Comparison of ENCODE assay signal across 20 cellular contexts in the genomic region with DNA sequence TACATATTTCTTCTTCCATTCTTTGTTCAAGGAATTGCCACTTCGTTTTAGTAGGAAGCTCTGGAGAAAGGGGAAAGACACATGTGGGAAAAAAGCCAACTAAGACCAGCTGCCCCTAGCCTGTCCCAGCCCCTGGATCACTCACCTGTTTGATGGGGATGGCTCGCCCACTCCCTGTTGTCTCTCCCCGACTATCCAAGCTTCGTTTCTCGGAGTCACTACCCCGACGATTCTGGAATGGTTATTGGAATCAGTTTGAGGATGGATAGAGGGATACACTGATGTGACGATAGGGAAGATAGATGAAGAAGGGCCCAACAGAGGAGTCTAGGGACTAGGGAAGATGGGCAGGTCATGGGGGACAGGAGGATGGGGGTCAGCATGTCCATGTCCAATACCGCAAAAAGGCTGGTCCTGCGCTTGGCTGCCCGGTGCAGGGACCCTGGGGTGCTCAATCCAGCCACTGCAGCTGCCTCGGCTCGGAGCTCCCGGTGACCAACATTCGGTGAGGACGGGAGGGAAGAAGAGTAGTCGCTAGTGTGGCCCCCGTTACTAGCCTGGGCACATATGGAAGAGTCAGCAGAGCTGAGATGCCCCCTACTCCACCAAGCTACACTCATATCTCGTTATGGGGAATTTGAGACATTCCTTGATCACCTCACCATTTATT. TPM values are rescaled to one million over a fixed set of nuclear protein-coding genes. Genes with fewer than 3 reads are reported as not detected.
DNase-seq lines count a peak whose midpoint lies in the region; ATAC-seq, FAIRE-seq and TF ChIP-seq lines count a peak whose summit lies in the region.
"Had no signal": no experiment of that assay in that cellular context is flagged by ENCODE, and none has a peak within 500 bp of the region (broad histone marks: within the 10 kb centered on the region; RNA-seq: fewer than 3 reads in every experiment).

No MANE protein-coding gene starts in this region.

- H3K27me3 ChIP-seq in neutrophil (no peaks in the 10 kb centered on the region), pancreas (peaks cover 0 to 6% (median 0%) of the 10 kb centered on the region in 4 donors)
- H3K27me3 ChIP-seq: BLaER1 treated with 17β-estradiol and CSF1 and Interleukin-3, amounts not matched to agents 10 nM and 100 nM had no signal

- H3K9me3 ChIP-seq in T-helper 17 cell (ENCODE audit: control insufficient read depth, low read length, poor library complexity, severe bottlenecking) = no peaks in the 10 kb centered on the region
- H3K9me3 ChIP-seq in neutrophil = no peaks in the 10 kb centered on the region
- H3K9me3 ChIP-seq in pancreas = no peaks in the 10 kb centered on the region

- TF ChIP-seq CTCF in neutrophil (IDR thresholded peaks at IDR 0.05) (no peak), pancreas (IDR thresholded peaks at IDR 0.05) (no peak), GM13976 (IDR thresholded peaks at IDR 0.05; ENCODE audit: borderline replicate concordance, control extremely low read depth, extremely low read depth, insufficient read depth, missing control alignments) (no peak)

- H3K4me1 ChIP-seq in neutrophil (ENCODE audit: control insufficient read depth in 1 of 2, insufficient read depth in 1 of 2, low read depth in 1 of 2, low read length in 1 of 2) (no peaks in the 10 kb centered on the region), pancreas (peaks cover 0 to 5% (median 0%) of the 10 kb centered on the region in 3 donors)

- H3K4me3 Mint-ChIP-seq in T-helper 17 cell = no peak overlapping the region
- H3K4me3 Mint-ChIP-seq in activated T-cell treated with anti-CD3 and anti-CD28 coated beads, Interleukin-2, amount 50 U/mL, for 4 hours = no peak overlapping the region

- in situ Hi-C loops in GM13976 (cut with MboI; ENCODE audit: low sequenced_read_pairs, unreplicated experiment) = no loop called here

- H3K27me3 Mint-ChIP-seq in T-helper 17 cell = no peaks in the 10 kb centered on the region
- H3K27me3 Mint-ChIP-seq in activated T-cell treated with anti-CD3 and anti-CD28 coated beads, Interleukin-2, amount 50 U/mL, for 4 hours (ENCODE audit: low read depth) = no peaks in the 10 kb centered on the region
- H3K27me3 Mint-ChIP-seq: CD4-positive, alpha-beta memory T cell had no signal

- intact Hi-C loops in pancreas (cut with DNase I) = no loop called here

- no peak for FAIRE-seq in pancreas (lab: Jason Lieb, UNC)
- FAIRE-seq: D721Med, G401.6, GM12892, H54, K562 had no signal

- peaks cover 20% of the 10 kb centered on the region for H3K4me1 Mint-ChIP-seq in T-helper 17 cell
- H3K4me1 Mint-ChIP-seq in activated T-cell treated with anti-CD3 and anti-CD28 coated beads, Interleukin-2, amount 50 U/mL, for 4 hours (ENCODE audit: low read depth) = peaks cover 8% of the 10 kb centered on the region

- ATAC-seq in activated naive CD4-positive, alpha-beta T cell treated with anti-CD3 and anti-CD28 coated beads, Interleukin-2, amount 50 U/mL, for 72 hours = no peak
- ATAC-seq in T-helper 17 cell = no peak
- no peak for ATAC-seq in activated T-cell treated with anti-CD3 and anti-CD28 coated beads, Interleukin-2, amount 50 U/mL, for 4 hours
- no peak for ATAC-seq in pancreas
- ATAC-seq: K562 had no signal

- H3K27ac ChIP-seq in neutrophil (peak overlapping the region; percentile 23), pancreas (no peak overlapping the region)
- H3K27ac ChIP-seq: 22Rv1; BLaER1 treated with 17β-estradiol and CSF1 and Interleukin-3, amounts not matched to agents 10 nM and 100 nM; GM23248 had no signal

- H3K36me3 Mint-ChIP-seq in activated naive CD4-positive, alpha-beta T cell treated with anti-CD3 and anti-CD28 coated beads, Interleukin-2, amount 50 U/mL, for 72 hours = peaks cover 10 to 18% of the 10 kb centered on the region in 2 donors
- peaks cover 17% of the 10 kb centered on the region for H3K36me3 Mint-ChIP-seq in T-helper 17 cell (ENCODE audit: low read depth)
- H3K36me3 Mint-ChIP-seq in activated T-cell treated with anti-CD3 and anti-CD28 coated beads, Interleukin-2, amount 50 U/mL, for 4 hours (ENCODE audit: insufficient read depth) = peaks cover 52% of the 10 kb centered on the region

- 70 to 75% methylated on average over 19 of the region's 19 CpGs for WGBS in pancreas, 2 donors

- H3K27ac Mint-ChIP-seq in activated naive CD4-positive, alpha-beta T cell treated with anti-CD3 and anti-CD28 coated beads, Interleukin-2, amount 50 U/mL, for 72 hours = peak overlapping the region; percentile 60 to 85
- H3K27ac Mint-ChIP-seq in T-helper 17 cell = peak overlapping the region; percentile 78

- no peak for DNase-seq in activated naive CD4-positive, alpha-beta T cell treated with anti-CD3 and anti-CD28 coated beads, Interleukin-2, amount 50 U/mL, for 72 hours (ENCODE audit: low spot score in 2 of 2)
- DNase-seq in activated naive CD4-positive, alpha-beta T cell treated with Interleukin-2 at 50 U/mL for 16 hours = no peak
- DNase-seq in T-helper 17 cell (no peak), pancreas (no peak), GM13976 (ENCODE audit: low spot score) (no peak)
- no peak for DNase-seq in activated T-cell treated with anti-CD3 and anti-CD28 coated beads, Interleukin-2, amount 50 U/mL, for 4 hours
- DNase-seq: CD4-positive, alpha-beta memory T cell; COR-L47; DMS153; DMS79 treated with DMSO at 0.1 percent for 48 hours; EL; GM23248 had no signal

- no peaks in the 10 kb centered on the region for H3K9me3 Mint-ChIP-seq in activated naive CD4-positive, alpha-beta T cell treated with anti-CD3 and anti-CD28 coated beads, Interleukin-2, amount 50 U/mL, for 72 hours
- no peaks in the 10 kb centered on the region for H3K9me3 Mint-ChIP-seq in activated T-cell treated with anti-CD3 and anti-CD28 coated beads, Interleukin-2, amount 50 U/mL, for 4 hours

- H3K36me3 ChIP-seq in neutrophil (peaks cover 99% of the 10 kb centered on the region), pancreas (no peaks in the 10 kb centered on the region)

- H3K4me3 ChIP-seq in neutrophil (ENCODE audit: low read depth in 1 of 2, low read length in 1 of 2) (no peak overlapping the region), pancreas (no peak overlapping the region)
- H3K4me3 ChIP-seq: BLaER1 treated with 17β-estradiol and CSF1 and Interleukin-3, amounts not matched to agents 10 nM and 100 nM; GM23248; K562 had no signal

RNA-seq across cellular contexts. Expression of gene AGAP2, which starts 7.0 kb away (rescaled TPM):
- 10 to 100 TPM; 28.9 to 38.4 TPM for total RNA-seq in activated naive CD4-positive, alpha-beta T cell treated with anti-CD3 and anti-CD28 coated beads, Interleukin-2, amount 50 U/mL, for 72 hours
- total RNA-seq in T-helper 17 cell = 10 to 100 TPM; 46.5 to 57.6 TPM
- 10 to 100 TPM; 24.4 to 28.1 (median 25.8) TPM for total RNA-seq in activated T-cell treated with anti-CD3 and anti-CD28 coated beads, Interleukin-2, amount 50 U/mL, for 4 hours
- total RNA-seq in pancreas = 1 to 10 TPM in 1 of 6 donors, under 1 TPM in 5; 0.24 to 1.2 (median 0.72) TPM
- 1 to 10 TPM in 1 of 2 donors, under 1 TPM in 1; 0.87 to 3.0 TPM for polyA plus RNA-seq in pancreas
- total RNA-seq: GM23248 had no signal
- polyA plus RNA-seq: GM23248 had no signal

RNA-seq across cellular contexts. Expression of gene TSPAN31, which starts 13.3 kb away (rescaled TPM):
- total RNA-seq in activated naive CD4-positive, alpha-beta T cell treated with anti-CD3 and anti-CD28 coated beads, Interleukin-2, amount 50 U/mL, for 72 hours = 10 to 100 TPM in 1 of 2 donors, 1 to 10 TPM in 1; 9.7 to 15.1 TPM
- total RNA-seq in T-helper 17 cell (10 to 100 TPM in 1 of 2 donors, 1 to 10 TPM in 1; 9.6 to 11.8 TPM), pancreas (10 to 100 TPM; 12.2 to 17.9 (median 14.5) TPM)
- total RNA-seq in activated T-cell treated with anti-CD3 and anti-CD28 coated beads, Interleukin-2, amount 50 U/mL, for 4 hours = 10 to 100 TPM; 11.5 to 14.9 (median 14.0) TPM
- polyA plus RNA-seq in pancreas = 10 to 100 TPM; 13.0 to 29.8 TPM

RNA-seq across cellular contexts. Expression of gene CDK4, which starts 20.6 kb away (rescaled TPM):
- 100 to 1,000 TPM; 183 to 191 TPM for total RNA-seq in activated naive CD4-positive, alpha-beta T cell treated with anti-CD3 and anti-CD28 coated beads, Interleukin-2, amount 50 U/mL, for 72 hours
- total RNA-seq in T-helper 17 cell = 10 to 100 TPM; 20.8 to 21.3 TPM
- total RNA-seq in activated T-cell treated with anti-CD3 and anti-CD28 coated beads, Interleukin-2, amount 50 U/mL, for 4 hours = 100 to 1,000 TPM; 347 to 382 (median 378) TPM
- total RNA-seq in pancreas = 10 to 100 TPM; 30.6 to 48.5 (median 40.3) TPM
- polyA plus RNA-seq in pancreas = 10 to 100 TPM; 26.7 to 43.4 TPM

RNA-seq across cellular contexts. Expression of gene MARCHF9, which starts 23.4 kb away (rescaled TPM):
- total RNA-seq in activated naive CD4-positive, alpha-beta T cell treated with anti-CD3 and anti-CD28 coated beads, Interleukin-2, amount 50 U/mL, for 72 hours = 10 to 100 TPM; 17.4 to 26.4 TPM
- 10 to 100 TPM; 45.3 to 62.4 TPM for total RNA-seq in T-helper 17 cell
- total RNA-seq in activated T-cell treated with anti-CD3 and anti-CD28 coated beads, Interleukin-2, amount 50 U/mL, for 4 hours = 10 to 100 TPM; 15.7 to 17.6 (median 17.3) TPM
- 10 to 100 TPM in 1 of 6 donors, 1 to 10 TPM in 5; 6.7 to 11.3 (median 7.6) TPM for total RNA-seq in pancreas
- 10 to 100 TPM; 17.2 to 32.5 TPM for polyA plus RNA-seq in pancreas

RNA-seq across cellular contexts. Expression of gene CYP27B1, which starts 35.3 kb away (rescaled TPM):
- 10 to 100 TPM in 1 of 2 donors, 1 to 10 TPM in 1; 7.6 to 14.7 TPM for total RNA-seq in activated naive CD4-positive, alpha-beta T cell treated with anti-CD3 and anti-CD28 coated beads, Interleukin-2, amount 50 U/mL, for 72 hours
- total RNA-seq in T-helper 17 cell (1 to 10 TPM; 1.4 to 1.7 TPM), pancreas (1 to 10 TPM; 2.1 to 5.8 (median 3.8) TPM)
- total RNA-seq in activated T-cell treated with anti-CD3 and anti-CD28 coated beads, Interleukin-2, amount 50 U/mL, for 4 hours = 10 to 100 TPM; 18.4 to 19.6 (median 19.5) TPM
- polyA plus RNA-seq in pancreas = 1 to 10 TPM; 1.6 to 3.3 TPM

Comparison
In these comparisons a context has a peak if more than half of its experiments do, and no peak if none do; other contexts are left out.
1. RNA of gene AGAP2, which starts 7.0 kb away (total RNA-seq): 46.5 to 57.6 TPM in T-helper 17 cell, 28.9 to 38.4 TPM in activated naive CD4-positive, alpha-beta T cell treated with anti-CD3 and anti-CD28 coated beads, Interleukin-2, amount 50 U/mL, for 72 hours and 24.4 to 28.1 TPM in activated T-cell treated with anti-CD3 and anti-CD28 coated beads, Interleukin-2, amount 50 U/mL, for 4 hours; 0.24 to 1.2 TPM in pancreas; every median in the first group is over 10 times any median in the second.